ENCODE assay signal across 8 cellular contexts in the genomic region with DNA sequence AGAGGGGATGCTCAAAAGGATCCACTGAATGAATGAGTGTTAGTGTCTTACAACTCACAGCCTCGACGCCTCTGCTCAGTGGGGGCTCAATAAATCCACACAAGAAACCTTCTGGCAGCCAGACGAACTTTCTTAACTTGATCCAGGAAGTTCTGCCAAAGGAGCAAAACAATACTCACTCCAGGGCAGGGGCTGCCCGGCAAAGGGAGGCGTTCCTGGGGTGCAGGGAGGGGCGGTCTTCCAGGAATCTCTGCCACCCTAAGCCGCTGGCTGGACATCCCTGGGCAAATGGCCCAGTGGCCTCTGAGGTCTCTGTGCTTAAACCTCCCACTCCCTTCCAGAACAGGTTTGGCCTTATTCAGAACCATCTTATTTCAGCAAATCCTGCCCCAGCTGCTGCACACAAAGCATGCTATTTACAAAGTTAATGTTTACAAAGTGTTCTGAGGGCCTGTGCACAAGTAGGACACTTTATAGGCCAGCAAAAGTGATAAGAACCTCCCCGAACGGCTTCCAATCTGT. TPM values are rescaled to one million over a fixed set of nuclear protein-coding genes. Genes with fewer than 3 reads are reported as not detected.
DNase-seq lines count a peak whose midpoint lies in the region; ATAC-seq, FAIRE-seq and TF ChIP-seq lines count a peak whose summit lies in the region.

No MANE protein-coding gene starts in this region.

- FAIRE-seq in RCC 7860 (lab: Jason Lieb, UNC) = no peak

- TF ChIP-seq CTCF in esophagus squamous epithelium (IDR thresholded peaks at IDR 0.05) (no peak), tibial nerve (IDR thresholded peaks at IDR 0.05) (no peak)

- H3K27ac ChIP-seq in esophagus squamous epithelium (peak overlapping the region; percentile 70 to 84 (median 82)), tibial nerve (peak overlapping the region in 3 of 4 donors; percentile 16 to 74 (median 49))

- H3K27ac Mint-ChIP-seq in T-helper 2 cell treated with Interferon-gamma antibody and Interleukin-4, amounts not matched to agents 5 μg/mL and 100 μg/mL, for 36 hours = peak overlapping the region; percentile 64

- ATAC-seq in HG03196 (IDR thresholded peaks at IDR 0.05; ENCODE audit: unreplicated experiment) (no peak), GM21423 (IDR thresholded peaks at IDR 0.05; ENCODE audit: unreplicated experiment) (no peak)

- peaks cover 8% of the 10 kb centered on the region for H3K9me3 Mint-ChIP-seq in T-helper 2 cell treated with Interferon-gamma antibody and Interleukin-4, amounts not matched to agents 5 μg/mL and 100 μg/mL, for 36 hours

- H3K4me3 Mint-ChIP-seq in T-helper 2 cell treated with Interferon-gamma antibody and Interleukin-4, amounts not matched to agents 5 μg/mL and 100 μg/mL, for 36 hours = no peak overlapping the region

- peaks cover 12% of the 10 kb centered on the region for H3K27me3 Mint-ChIP-seq in T-helper 2 cell treated with Interferon-gamma antibody and Interleukin-4, amounts not matched to agents 5 μg/mL and 100 μg/mL, for 36 hours (ENCODE audit: low read depth)

- TF ChIP-seq POLR2A in esophagus squamous epithelium (IDR thresholded peaks at IDR 0.05) = no peak
- no peak for TF ChIP-seq POLR2A in tibial nerve (IDR thresholded peaks at IDR 0.05)

- H3K9me3 ChIP-seq in esophagus squamous epithelium (no peaks in the 10 kb centered on the region), tibial nerve (no peaks in the 10 kb centered on the region)

- peaks cover 31% of the 10 kb centered on the region for H3K4me1 Mint-ChIP-seq in T-helper 2 cell treated with Interferon-gamma antibody and Interleukin-4, amounts not matched to agents 5 μg/mL and 100 μg/mL, for 36 hours (ENCODE audit: low read depth)

- peaks cover 2% of the 10 kb centered on the region for H3K36me3 Mint-ChIP-seq in T-helper 2 cell treated with Interferon-gamma antibody and Interleukin-4, amounts not matched to agents 5 μg/mL and 100 μg/mL, for 36 hours (ENCODE audit: low read depth)

- H3K36me3 ChIP-seq in esophagus squamous epithelium (no peaks in the 10 kb centered on the region), tibial nerve (no peaks in the 10 kb centered on the region)

- TF ChIP-seq EP300 in tibial nerve (IDR thresholded peaks at IDR 0.05) = peak in 1 of 2 donors; percentile 58

- H3K27me3 ChIP-seq in esophagus squamous epithelium = no peaks in the 10 kb centered on the region
- no peaks in the 10 kb centered on the region for H3K27me3 ChIP-seq in tibial nerve

- no peak for DNase-seq in T-helper 2 cell treated with Interferon-gamma antibody and Interleukin-4, amounts not matched to agents 5 μg/mL and 100 μg/mL, for 36 hours (ENCODE audit: low spot score)
- DNase-seq in T-helper 2 cell (no peak), esophagus squamous epithelium (lab: John Stamatoyannopoulos, UW) (no peak), myocyte (ENCODE audit: low read depth) (peak; percentile 56), tibial nerve (ENCODE audit: low spot score in 2 of 2) (no peak), RCC 7860 (ENCODE audit: low spot score) (no peak)

- intact Hi-C loops in esophagus squamous epithelium (cut with DNase I) = loop anchor here (10.0 kb wide), 1 partner anchor 317 kb away; a partner anchor contains a TSS

- H3K4me1 ChIP-seq in esophagus squamous epithelium = peaks cover 17 to 41% (median 23%) of the 10 kb centered on the region in 3 donors
- peaks cover 0 to 32% (median 25%) of the 10 kb centered on the region in 4 donors for H3K4me1 ChIP-seq in tibial nerve

- peak overlapping the region in 2 of 4 donors; percentile 1 to 34 for H3K4me3 ChIP-seq in esophagus squamous epithelium
- no peak overlapping the region for H3K4me3 ChIP-seq in tibial nerve

- WGBS in esophagus squamous epithelium, 2 donors = 13 to 27% methylated on average over 4 to 5 of the region's 9 CpGs
- WGBS in tibial nerve, 2 donors = 7% methylated on average over 9 of the region's 9 CpGs

RNA-seq across cellular contexts. Expression of a gene that starts 33.0 kb away (rescaled TPM):
- total RNA-seq in esophagus squamous epithelium = under 1 TPM in 2 of 4 donors, not detected in 2; 0.76 TPM
- total RNA-seq in myocyte = 0.48 TPM in 1 of 2 replicates, not detected in the other
- polyA plus RNA-seq in myocyte (2012) = 6.4 TPM
- total RNA-seq in tibial nerve = 1 to 10 TPM in 1 of 4 donors, under 1 TPM in 1, not detected in 2; 0.98 to 1.7 TPM
